In genomic region chr15:48553559-48553958, GRCh38 we compare ENCODE assay signal across 35 cellular contexts.
DNase-seq lines count a peak whose midpoint lies in the region; ATAC-seq, FAIRE-seq and TF ChIP-seq lines count a peak whose summit lies in the region.
"Had no signal": no experiment of that assay in that cellular context is flagged by ENCODE, and none has a peak within 500 bp of the region (broad histone marks: within the 10 kb centered on the region; RNA-seq: fewer than 3 reads in every experiment).

No MANE protein-coding gene starts in this region.

- H3K36me3 ChIP-seq in astrocyte (ENCODE audit: insufficient read depth, low read length) (peaks cover 13% of the 10 kb centered on the region), fibroblast of lung (ENCODE audit: control insufficient read depth, insufficient read depth, low read length) (peaks cover 2% of the 10 kb centered on the region), smooth muscle cell (ENCODE audit: low read depth) (no peaks in the 10 kb centered on the region)
- H3K36me3 ChIP-seq: adrenal gland, BLaER1, neutrophil, prostate gland had no signal

- 28% methylated on average over 2 of the region's 2 CpGs for WGBS in smooth muscle cell (ENCODE audit: low lambda C conversion rate)

- H3K4me1 ChIP-seq in astrocyte (ENCODE audit: insufficient read depth, low read length) (peaks cover 41% of the 10 kb centered on the region), fibroblast of lung (ENCODE audit: control insufficient read depth, extremely low read depth, insufficient read depth, low read length) (peaks cover 23% of the 10 kb centered on the region), smooth muscle cell (ENCODE audit: low read depth) (peaks cover 43% of the 10 kb centered on the region)
- H3K4me1 ChIP-seq: adrenal gland, BLaER1, prostate gland had no signal

- no peak for TF ChIP-seq CTCF in astrocyte (IDR thresholded peaks at IDR 0.05; ENCODE audit: insufficient read depth, low read depth, low read length)
- TF ChIP-seq CTCF in fibroblast of lung (conservative IDR thresholded peaks at IDR 0.05 in 1 of 2, IDR thresholded peaks at IDR 0.05 in 1 of 2; ENCODE audit: low read depth in 1 of 2, low read length in 2 of 2): no peak
- TF ChIP-seq CTCF in smooth muscle cell (IDR thresholded peaks at IDR 0.05; ENCODE audit: borderline replicate concordance, insufficient read depth, poor library complexity, severe bottlenecking): no peak

- FAIRE-seq in astrocyte (lab: Jason Lieb, UNC): peak; percentile 65
- FAIRE-seq: colon, kidney had no signal

- no peak for ATAC-seq in HG03135 (IDR thresholded peaks at IDR 0.05; ENCODE audit: unreplicated experiment)
- ATAC-seq: foreskin keratinocyte, GM23338, sciatic nerve had no signal

- H3K4me3 ChIP-seq in astrocyte (ENCODE audit: insufficient read depth, low read depth, low read length) (peak overlapping the region; percentile 1), fibroblast of lung (replicated peaks in 1 of 4; ENCODE audit: control extremely low read depth in 1 of 4, insufficient read depth in 1 of 4, low read depth in 3 of 4, low read length in 4 of 4) (no peak overlapping the region), smooth muscle cell (no peak overlapping the region)
- H3K4me3 ChIP-seq: adrenal gland, BLaER1, GM23338, prostate gland had no signal

- H3K9me3 ChIP-seq in astrocyte (ENCODE audit: insufficient read depth, low read depth, low read length) (no peaks in the 10 kb centered on the region), fibroblast of lung (ENCODE audit: control insufficient read depth, insufficient read depth, low read depth, low read length) (no peaks in the 10 kb centered on the region), smooth muscle cell (replicated peaks; ENCODE audit: low read depth) (no peaks in the 10 kb centered on the region)
- H3K9me3 ChIP-seq: adrenal gland, BLaER1, neutrophil, prostate gland had no signal

- H3K27me3 ChIP-seq in astrocyte (ENCODE audit: insufficient read depth, low read length) (no peaks in the 10 kb centered on the region), fibroblast of lung (ENCODE audit: control insufficient read depth, insufficient read depth, low read length) (no peaks in the 10 kb centered on the region), smooth muscle cell (ENCODE audit: low read depth) (no peaks in the 10 kb centered on the region)
- H3K27me3 ChIP-seq: adrenal gland, BLaER1, foreskin keratinocyte, neutrophil had no signal

- H3K9ac ChIP-seq in astrocyte (ENCODE audit: low read length) (peak overlapping the region; percentile 65), fibroblast of lung (ENCODE audit: insufficient read depth, low read length) (no peak overlapping the region), smooth muscle cell (ENCODE audit: low read depth) (peak overlapping the region; percentile 81)
- H3K9ac ChIP-seq: BLaER1 had no signal

- H3K27ac ChIP-seq in astrocyte (ENCODE audit: low read depth, low read length) (peak overlapping the region; percentile 83), fibroblast of lung (ENCODE audit: insufficient read depth, low read length) (peak overlapping the region; percentile 60), smooth muscle cell (ENCODE audit: low read depth) (peak overlapping the region; percentile 98)
- H3K27ac ChIP-seq: adrenal gland, BLaER1, foreskin keratinocyte, neutrophil, prostate gland had no signal

- peak; percentile 89 for DNase-seq in HCEC 1CT
- DNase-seq in astrocyte (ENCODE audit: low read depth): peak; percentile 38
- DNase-seq in fibroblast of lung (ENCODE audit: low read depth in 2 of 2): peak in 1 of 2 donors; percentile 58
- DNase-seq in smooth muscle cell (lab: John Stamatoyannopoulos, UW; ENCODE audit: unreplicated experiment): no peak
- DNase-seq in COLO829 (ENCODE audit: low spot score): no peak
- DNase-seq in NCI-H226: no peak
- DNase-seq in HEK293T (ENCODE audit: extremely low spot score): no peak
- DNase-seq: activated CD4-positive, alpha-beta memory T cell treated with anti-CD3 and anti-CD28 coated beads, Interleukin-2, amount 10 ng/mL, durations not matched to agents 7 days and 5 days; activated CD8-positive, alpha-beta memory T cell treated with anti-CD3 and anti-CD28 coated beads, Interleukin-2, amount 50 U/mL, for 4 hours; activated naive CD4-positive, alpha-beta T cell treated with Interleukin-2 at 50 U/mL for 16 hours; adrenal gland; COR-L47; DMS79; effector CD8-positive, alpha-beta T cell; foreskin keratinocyte; head of caudate nucleus; kidney; MV-4-11; NCI-H1436 treated with DMSO at 0.1 percent for 48 hours; NCI-H345; NCI-H69; Right ventricle myocardium superior; stimulated activated CD4-positive, alpha-beta T cell treated with anti-CD3 and anti-CD28 coated beads, Interleukin-4, amount 100 ng/mL, for 24 hours; SW 1271; T-helper 9 cell; trophoblast cell had no signal

- H3K27me3 Mint-ChIP-seq in astrocyte (ENCODE audit: low read depth, unreplicated experiment): no peaks in the 10 kb centered on the region
- H3K27me3 Mint-ChIP-seq: brain had no signal

- POLR2A ChIA-PET in HEK293T (lab: Yijun Ruan, JAX): no interaction called here

- no peaks in the 10 kb centered on the region for H3K9me3 Mint-ChIP-seq in astrocyte (ENCODE audit: unreplicated experiment)
- H3K9me3 Mint-ChIP-seq: activated CD4-positive, alpha-beta memory T cell treated with anti-CD3 and anti-CD28 coated beads, Interleukin-2, amount 10 ng/mL, durations not matched to agents 7 days and 5 days; GM23338 had no signal

- peak overlapping the region; percentile 58 for H3K4me2 ChIP-seq in astrocyte (ENCODE audit: low read length)
- peak overlapping the region; percentile 40 for H3K4me2 ChIP-seq in fibroblast of lung (ENCODE audit: extremely low read depth, insufficient read depth, low read length)
- H3K4me2 ChIP-seq in smooth muscle cell: peak overlapping the region; percentile 77
- H3K4me2 ChIP-seq: BLaER1, GM23338 had no signal

- H3F3A ChIP-seq in smooth muscle cell (ENCODE audit: low read depth): peaks cover 22% of the 10 kb centered on the region

- H2AFZ ChIP-seq in astrocyte (ENCODE audit: low read depth, low read length) (no peak overlapping the region), fibroblast of lung (ENCODE audit: low read length) (no peak overlapping the region), smooth muscle cell (ENCODE audit: low read depth) (no peak overlapping the region)
- H2AFZ ChIP-seq: GM23338 had no signal

- peaks cover 10% of the 10 kb centered on the region for H3K36me3 Mint-ChIP-seq in astrocyte (ENCODE audit: low read depth, unreplicated experiment)
- H3K36me3 Mint-ChIP-seq: brain, mesothelial cell of epicardium had no signal

- H4K20me1 ChIP-seq in astrocyte (ENCODE audit: insufficient read depth, low read length): peaks cover 13% of the 10 kb centered on the region
- no peaks in the 10 kb centered on the region for H4K20me1 ChIP-seq in fibroblast of lung (ENCODE audit: control insufficient read depth, extremely low read depth, insufficient read depth, low read length)
- H4K20me1 ChIP-seq in smooth muscle cell (ENCODE audit: low read depth): no peaks in the 10 kb centered on the region
- H4K20me1 ChIP-seq: BLaER1 had no signal

- H3K4me1 Mint-ChIP-seq in astrocyte (ENCODE audit: low read depth, unreplicated experiment): peaks cover 24% of the 10 kb centered on the region
- H3K4me1 Mint-ChIP-seq: activated CD4-positive, alpha-beta memory T cell treated with anti-CD3 and anti-CD28 coated beads, Interleukin-2, amount 10 ng/mL, durations not matched to agents 7 days and 5 days had no signal

- H3K4me3 Mint-ChIP-seq in astrocyte (ENCODE audit: unreplicated experiment): no peak overlapping the region
- H3K4me3 Mint-ChIP-seq: activated CD4-positive, alpha-beta memory T cell treated with anti-CD3 and anti-CD28 coated beads, Interleukin-2, amount 10 ng/mL, durations not matched to agents 7 days and 5 days; brain; GM23338; mesothelial cell of epicardium had no signal

- H3K27ac Mint-ChIP-seq in astrocyte (ENCODE audit: unreplicated experiment): no peak overlapping the region
- H3K27ac Mint-ChIP-seq: activated CD4-positive, alpha-beta memory T cell treated with anti-CD3 and anti-CD28 coated beads, Interleukin-2, amount 10 ng/mL, durations not matched to agents 7 days and 5 days; brain; GM23338 had no signal

- CTCF ChIA-PET in HEK293T (lab: Yijun Ruan, JAX): no interaction called here

- H3K79me2 ChIP-seq in astrocyte (ENCODE audit: insufficient read depth, low read length) (peaks cover 99% of the 10 kb centered on the region), fibroblast of lung (ENCODE audit: control insufficient read depth, insufficient read depth, low read length) (peaks cover 31% of the 10 kb centered on the region), smooth muscle cell (ENCODE audit: low read depth) (peaks cover 3% of the 10 kb centered on the region)

TF ChIP-seq in HEK293T, 16 proteins besides CTCF, POLR2A, EP300 and RAD21:
- TF ChIP-seq PKNOX1 (IDR thresholded peaks at IDR 0.05): no peak
- no peak for TF ChIP-seq SUZ12 (IDR thresholded peaks at IDR 0.05)
- TF ChIP-seq L3MBTL2 (conservative IDR thresholded peaks at IDR 0.05): no peak
- TF ChIP-seq ZNF384 (IDR thresholded peaks at IDR 0.05): no peak
- TF ChIP-seq NFRKB (IDR thresholded peaks at IDR 0.05): no peak
- TF ChIP-seq CTBP1 (IDR thresholded peaks at IDR 0.05; ENCODE audit: borderline replicate concordance): no peak
- no peak for TF ChIP-seq FOXM1 (IDR thresholded peaks at IDR 0.05; ENCODE audit: borderline replicate concordance)
- no peak for TF ChIP-seq LEF1 (IDR thresholded peaks at IDR 0.05; ENCODE audit: borderline replicate concordance)
- no peak for TF ChIP-seq ELF4 (IDR thresholded peaks at IDR 0.05)
- no peak for TF ChIP-seq FOXA1 (IDR thresholded peaks at IDR 0.05)
- TF ChIP-seq SP1 (IDR thresholded peaks at IDR 0.05): no peak
- no peak for TF ChIP-seq TARDBP (IDR thresholded peaks at IDR 0.05)
- TF ChIP-seq FOXK2 (IDR thresholded peaks at IDR 0.05): no peak
- TF ChIP-seq HDGF (IDR thresholded peaks at IDR 0.05; ENCODE audit: borderline replicate concordance): no peak
- no peak for TF ChIP-seq BHLHE40 (IDR thresholded peaks at IDR 0.05; ENCODE audit: borderline replicate concordance)

Comparison
In these comparisons a context has a peak if more than half of its experiments do, and no peak if none do; other contexts are left out.
1. DNase-seq: peak in HCEC 1CT (single experiment) and astrocyte (single experiment); none in smooth muscle cell (single experiment), COLO829 (single experiment), NCI-H226 (single experiment) and HEK293T (single experiment).
2. Peak in every context shown above with its lines, with median percentiles within 50 percentile points of each other: H3K27ac ChIP-seq and H3K4me2 ChIP-seq.